Comparison of ENCODE assay signal across 17 cellular contexts in the genomic region with DNA sequence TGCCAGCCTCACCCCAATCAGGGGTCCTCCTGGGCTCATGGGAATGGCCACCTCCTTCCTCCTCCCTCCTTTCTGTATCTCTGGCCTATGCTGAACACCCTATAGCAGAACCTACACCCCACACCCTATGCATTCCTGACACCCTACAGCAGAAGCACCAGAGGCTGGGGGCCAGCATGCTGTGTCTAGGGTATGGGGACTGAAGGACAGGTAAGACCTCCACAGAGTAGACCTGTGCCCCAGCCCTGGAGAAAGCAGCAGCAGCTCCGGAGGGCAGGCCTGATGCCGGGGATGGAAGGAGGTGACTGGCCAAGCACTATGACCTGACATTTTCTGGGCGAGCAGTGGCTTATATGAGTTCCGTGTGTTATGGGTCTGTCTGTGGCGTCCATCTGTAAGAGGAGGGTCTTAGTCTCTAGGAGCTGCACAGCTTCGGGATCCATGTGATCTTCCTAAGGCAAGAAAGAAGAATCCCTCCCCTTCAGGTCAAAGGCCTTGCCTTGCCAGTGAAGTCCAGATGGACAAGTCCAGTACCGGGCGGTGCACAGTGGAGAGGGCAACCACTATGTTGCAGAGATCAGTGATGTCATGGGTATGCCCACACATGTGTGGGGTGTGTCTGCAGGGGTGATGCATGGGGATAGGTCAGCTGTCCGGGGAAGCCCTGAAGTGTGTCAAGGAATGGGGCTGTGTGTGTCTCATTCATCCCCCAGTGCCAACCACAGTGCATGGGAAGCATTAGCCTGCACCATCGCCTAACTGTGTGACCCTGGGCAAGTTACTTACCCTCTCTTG.
"Had no signal": no experiment of that assay in that cellular context is flagged by ENCODE, and none has a peak within 500 bp of the region (broad histone marks: within the 10 kb centered on the region; RNA-seq: fewer than 3 reads in every experiment).

No MANE protein-coding gene starts in this region.

- DNase-seq: activated CD4-positive, alpha-beta memory T cell treated with anti-CD3 and anti-CD28 coated beads, Interleukin-2, amount 10 ng/mL, durations not matched to agents 7 days and 5 days; activated CD4-positive, alpha-beta T cell treated with anti-CD3 and anti-CD28 coated beads for 36 hours; activated gamma-delta T cell treated with Interleukin-2 at 50 U/mL for 16 hours; activated T-cell treated with anti-CD3 and anti-CD28 coated beads, Interleukin-2, amount 50 U/mL, for 48 hours; dorsolateral prefrontal cortex; endodermal cell; gastrocnemius medialis; left lung; mesenchymal stem cell; natural killer cell; nucleus accumbens; posterior cingulate gyrus; T-helper 17 cell; uterus; WERI-Rb-1 had no signal

- H3K4me3 ChIP-seq: dorsolateral prefrontal cortex, gastrocnemius medialis, left lung, right atrium auricular region, thoracic aorta, uterus had no signal

- H3K4me1 ChIP-seq: gastrocnemius medialis, left lung had no signal

- H3K27me3 ChIP-seq: left lung, right atrium auricular region, uterus had no signal

- H3K9me3 ChIP-seq: gastrocnemius medialis, left lung, right atrium auricular region, thoracic aorta, uterus had no signal

- H3K9me3 Mint-ChIP-seq: activated CD4-positive, alpha-beta memory T cell treated with anti-CD3 and anti-CD28 coated beads, Interleukin-2, amount 10 ng/mL, durations not matched to agents 7 days and 5 days; endodermal cell; natural killer cell had no signal

- ATAC-seq: activated CD4-positive, alpha-beta T cell treated with anti-CD3 and anti-CD28 coated beads for 36 hours; gastrocnemius medialis; natural killer cell; T-helper 17 cell had no signal

- H3K27me3 Mint-ChIP-seq: T-helper 17 cell had no signal

- H3K4me1 Mint-ChIP-seq: activated CD4-positive, alpha-beta memory T cell treated with anti-CD3 and anti-CD28 coated beads, Interleukin-2, amount 10 ng/mL, durations not matched to agents 7 days and 5 days; activated CD4-positive, alpha-beta T cell treated with anti-CD3 and anti-CD28 coated beads for 36 hours; natural killer cell had no signal

- H3K36me3 ChIP-seq: gastrocnemius medialis, left lung, right atrium auricular region, thoracic aorta, uterus, WERI-Rb-1 had no signal

- H3K27ac ChIP-seq: dorsolateral prefrontal cortex, gastrocnemius medialis, left lung, right atrium auricular region, thoracic aorta, uterus, WERI-Rb-1 had no signal

- H3K4me3 Mint-ChIP-seq: activated CD4-positive, alpha-beta memory T cell treated with anti-CD3 and anti-CD28 coated beads, Interleukin-2, amount 10 ng/mL, durations not matched to agents 7 days and 5 days; activated CD4-positive, alpha-beta T cell treated with anti-CD3 and anti-CD28 coated beads for 36 hours; endodermal cell; natural killer cell; T-helper 17 cell had no signal

- H3K27ac Mint-ChIP-seq: activated CD4-positive, alpha-beta memory T cell treated with anti-CD3 and anti-CD28 coated beads, Interleukin-2, amount 10 ng/mL, durations not matched to agents 7 days and 5 days; activated CD4-positive, alpha-beta T cell treated with anti-CD3 and anti-CD28 coated beads for 36 hours; endodermal cell; natural killer cell; T-helper 17 cell had no signal

- H3K36me3 Mint-ChIP-seq: natural killer cell had no signal
